In genomic region chr9:127163409-127163808, GRCh38 we compare ENCODE assay signal across 10 cellular contexts. TPM values are rescaled to one million over a fixed set of nuclear protein-coding genes. Genes with fewer than 3 reads are reported as not detected.
DNase-seq lines count a peak whose midpoint lies in the region; ATAC-seq and TF ChIP-seq lines count a peak whose summit lies in the region.
"Had no signal": no experiment of that assay in that cellular context is flagged by ENCODE, and none has a peak within 500 bp of the region (broad histone marks: within the 10 kb centered on the region; RNA-seq: fewer than 3 reads in every experiment).

No MANE protein-coding gene starts in this region.

- no peaks in the 10 kb centered on the region for H3K36me3 ChIP-seq in OCI-LY3 (replicated peaks; ENCODE audit: low read depth, low read length)

- H2AFZ ChIP-seq in OCI-LY3 (ENCODE audit: low read depth, low read length): no peak overlapping the region

- H3K27ac Mint-ChIP-seq in activated CD4-positive, alpha-beta T cell treated with anti-CD3 and anti-CD28 coated beads, Interleukin-2, amount 10 ng/mL, durations not matched to agents 24 days and 14 days: no peak overlapping the region

- H3K27me3 Mint-ChIP-seq in activated CD4-positive, alpha-beta T cell treated with anti-CD3 and anti-CD28 coated beads, Interleukin-2, amount 10 ng/mL, durations not matched to agents 24 days and 14 days: peaks cover 5% of the 10 kb centered on the region

- peaks cover 5% of the 10 kb centered on the region; the same call in 1 of the 2 replicates for H3K27me3 ChIP-seq in OCI-LY3 (ENCODE audit: low read depth, low read length)

- no peaks in the 10 kb centered on the region for H3K79me2 ChIP-seq in OCI-LY3 (ENCODE audit: low read length)

- no peak overlapping the region for H3K4me3 ChIP-seq in OCI-LY3 (ENCODE audit: low read length)
- no peak overlapping the region for H3K4me3 ChIP-seq in skin epidermis

- H3K27ac ChIP-seq in OCI-LY3 (ENCODE audit: low read length) (no peak overlapping the region), skin epidermis (peak overlapping the region in 12 of 21 experiments; percentile 1 to 91 (median 42))

- H3K4me2 ChIP-seq in OCI-LY3 (ENCODE audit: low read length): peak overlapping the region; percentile 15; the same call in 1 of the 2 replicates

- ATAC-seq in left lobe of liver (no peak), GM21447 (IDR thresholded peaks at IDR 0.05; ENCODE audit: unreplicated experiment) (no peak), HG03280 (IDR thresholded peaks at IDR 0.05; ENCODE audit: unreplicated experiment) (no peak)

- no peak for TF ChIP-seq CTCF in OCI-LY3 (IDR thresholded peaks at IDR 0.05; ENCODE audit: low read depth, low read length)

- intact Hi-C loops in activated CD4-positive, alpha-beta T cell treated with anti-CD3 and anti-CD28 coated beads, Interleukin-2, amount 10 ng/mL, durations not matched to agents 24 days and 14 days (cut with micrococcal nuclease): no loop called here

- peak; percentile 66 for DNase-seq in activated CD4-positive, alpha-beta T cell treated with anti-CD3 and anti-CD28 coated beads, Interleukin-2, amount 10 ng/mL, durations not matched to agents 24 days and 14 days
- no peak for DNase-seq in activated CD4-positive, alpha-beta T cell treated with anti-CD3 and anti-CD28 coated beads, Interleukin-2, amount 50 U/mL, for 1 hour
- DNase-seq in dermis microvascular lymphatic vessel endothelial cell (ENCODE audit: low read depth in 2 of 2) (peak; percentile 79 to 96), left lobe of liver (ENCODE audit: low spot score) (no peak)
- DNase-seq: activated CD4-positive, alpha-beta T cell treated with anti-CD3 and anti-CD28 coated beads for 4 hours; NCI-H1105 had no signal

- H4K20me1 ChIP-seq in OCI-LY3 (ENCODE audit: insufficient read depth, low read length): no peaks in the 10 kb centered on the region

- H3K36me3 Mint-ChIP-seq in activated CD4-positive, alpha-beta T cell treated with anti-CD3 and anti-CD28 coated beads, Interleukin-2, amount 10 ng/mL, durations not matched to agents 24 days and 14 days (ENCODE audit: low read depth): no peaks in the 10 kb centered on the region

- peaks cover 22% of the 10 kb centered on the region for H3K4me1 Mint-ChIP-seq in activated CD4-positive, alpha-beta T cell treated with anti-CD3 and anti-CD28 coated beads, Interleukin-2, amount 10 ng/mL, durations not matched to agents 24 days and 14 days

- H3K4me3 Mint-ChIP-seq in activated CD4-positive, alpha-beta T cell treated with anti-CD3 and anti-CD28 coated beads, Interleukin-2, amount 10 ng/mL, durations not matched to agents 24 days and 14 days: no peak overlapping the region

- H3K9ac ChIP-seq in OCI-LY3 (ENCODE audit: low read length): no peak overlapping the region

- no peaks in the 10 kb centered on the region for H3K9me3 Mint-ChIP-seq in activated CD4-positive, alpha-beta T cell treated with anti-CD3 and anti-CD28 coated beads, Interleukin-2, amount 10 ng/mL, durations not matched to agents 24 days and 14 days

- no peaks in the 10 kb centered on the region for H3K9me3 ChIP-seq in OCI-LY3 (ENCODE audit: insufficient read depth, low read length)

- peaks cover 59% of the 10 kb centered on the region for H3K4me1 ChIP-seq in OCI-LY3 (ENCODE audit: low read length)

RNA-seq across cellular contexts. Expression of gene ANGPTL2, which starts 41.0 kb away (rescaled TPM):
- not detected in 2 replicates for total RNA-seq in activated CD4-positive, alpha-beta T cell treated with anti-CD3 and anti-CD28 coated beads, Interleukin-2, amount 10 ng/mL, durations not matched to agents 24 days and 14 days
- total RNA-seq in dermis microvascular lymphatic vessel endothelial cell (7.7 and 25.8 TPM in 2 replicates), left lobe of liver (2.8 TPM)

Comparison
In these comparisons a context has a peak if more than half of its experiments do, and no peak if none do; other contexts are left out.
1. DNase-seq: peak in activated CD4-positive, alpha-beta T cell treated with anti-CD3 and anti-CD28 coated beads, Interleukin-2, amount 10 ng/mL, durations not matched to agents 24 days and 14 days (single experiment) and dermis microvascular lymphatic vessel endothelial cell (2 of 2); none in activated CD4-positive, alpha-beta T cell treated with anti-CD3 and anti-CD28 coated beads, Interleukin-2, amount 50 U/mL, for 1 hour (single experiment) and left lobe of liver (single experiment).